In genomic region chr15:75714195-75714594, GRCh38 we compare ENCODE assay signal across 19 cellular contexts. TPM values are rescaled to one million over a fixed set of nuclear protein-coding genes. Genes with fewer than 3 reads are reported as not detected.
DNase-seq lines count a peak whose midpoint lies in the region; ATAC-seq and TF ChIP-seq lines count a peak whose summit lies in the region.
"Had no signal": no experiment of that assay in that cellular context is flagged by ENCODE, and none has a peak within 500 bp of the region (broad histone marks: within the 10 kb centered on the region; RNA-seq: fewer than 3 reads in every experiment).

No MANE protein-coding gene starts in this region.

- no peak for TF ChIP-seq POLR2A in esophagus muscularis mucosa (IDR thresholded peaks at IDR 0.05; ENCODE audit: low read depth)
- no peak for TF ChIP-seq POLR2A in sigmoid colon (IDR thresholded peaks at IDR 0.05)
- TF ChIP-seq POLR2A in tibial nerve (IDR thresholded peaks at IDR 0.05), result no peak

- H3K36me3 ChIP-seq in esophagus muscularis mucosa, result no peaks in the 10 kb centered on the region
- no peaks in the 10 kb centered on the region for H3K36me3 ChIP-seq in sigmoid colon
- H3K36me3 ChIP-seq in tibial nerve, result no peaks in the 10 kb centered on the region
- no peaks in the 10 kb centered on the region for H3K36me3 ChIP-seq in MG63
- H3K36me3 ChIP-seq: Peyer's patch, SJCRH30 had no signal

- H3K4me3 ChIP-seq in esophagus muscularis mucosa (no peak overlapping the region), sigmoid colon (no peak overlapping the region), tibial nerve (no peak overlapping the region), MG63 (no peak overlapping the region)
- H3K4me3 ChIP-seq: A549, Peyer's patch had no signal

- H3K27ac ChIP-seq in esophagus muscularis mucosa (replicated peaks in 1 of 4), result peak overlapping the region; percentile 95 to 98 (median 96)
- peak overlapping the region; percentile 94 to 100 (median 96) for H3K27ac ChIP-seq in sigmoid colon
- H3K27ac ChIP-seq in tibial nerve, result peak overlapping the region in 3 of 4 donors; percentile 96 to 98 (median 96)
- H3K27ac ChIP-seq: A549 had no signal

- TF ChIP-seq EP300 in esophagus muscularis mucosa (IDR thresholded peaks at IDR 0.05) (no peak), sigmoid colon (IDR thresholded peaks at IDR 0.05) (no peak), tibial nerve (IDR thresholded peaks at IDR 0.05) (no peak)

- ATAC-seq in GM21786 (IDR thresholded peaks at IDR 0.05; ENCODE audit: unreplicated experiment), result no peak
- ATAC-seq: A549 had no signal

- intact Hi-C loops in esophagus muscularis mucosa (cut with DNase I), result no loop called here
- intact Hi-C loops in sigmoid colon (cut with DNase I), result no loop called here

- peaks cover 53% of the 10 kb centered on the region for H3K4me1 Mint-ChIP-seq in HFFc6 (ENCODE audit: low read depth)
- H3K4me1 Mint-ChIP-seq: B cell had no signal

- H3K9me3 Mint-ChIP-seq in HFFc6, result no peaks in the 10 kb centered on the region
- H3K9me3 Mint-ChIP-seq: H9, IgD-negative memory B cell had no signal

- peaks cover 4% of the 10 kb centered on the region; the same call in 1 of the 2 replicates for H3K27me3 Mint-ChIP-seq in HFFc6 (ENCODE audit: insufficient read depth)

- no peak overlapping the region for H3K27ac Mint-ChIP-seq in HFFc6
- H3K27ac Mint-ChIP-seq: B cell, H9, IgD-negative memory B cell had no signal

- H3K27me3 ChIP-seq in esophagus muscularis mucosa (peaks cover 0 to 8% (median 0%) of the 10 kb centered on the region in 4 donors), sigmoid colon (no peaks in the 10 kb centered on the region), tibial nerve (no peaks in the 10 kb centered on the region), MG63 (no peaks in the 10 kb centered on the region)
- H3K27me3 ChIP-seq: Peyer's patch, SJCRH30 had no signal

- H3K4me3 Mint-ChIP-seq in HFFc6, result 0 out of 2 replicates have a peak overlapping the region, but pooled peaks have one; percentile 5
- H3K4me3 Mint-ChIP-seq: B cell, IgD-negative memory B cell had no signal

- H3K9me3 ChIP-seq in esophagus muscularis mucosa, result no peaks in the 10 kb centered on the region
- no peaks in the 10 kb centered on the region for H3K9me3 ChIP-seq in sigmoid colon
- H3K9me3 ChIP-seq in tibial nerve, result no peaks in the 10 kb centered on the region
- no peaks in the 10 kb centered on the region for H3K9me3 ChIP-seq in MG63
- H3K9me3 ChIP-seq: A549, Peyer's patch, SJCRH30 had no signal

- H3K4me1 ChIP-seq in esophagus muscularis mucosa (peaks cover 14 to 77% (median 67%) of the 10 kb centered on the region in 4 donors), sigmoid colon (peaks cover 0 to 66% (median 45%) of the 10 kb centered on the region in 4 donors), tibial nerve (peaks cover 0 to 69% (median 26%) of the 10 kb centered on the region in 4 donors)

- DNase-seq in HFFc6 (no peak), esophagus muscularis mucosa (ENCODE audit: extremely low spot score) (no peak), sigmoid colon (no peak), tibial nerve (ENCODE audit: low spot score in 2 of 2) (no peak), MG63 (no peak)
- no peak for DNase-seq in activated T-cell treated with anti-CD3 and anti-CD28 coated beads, Interleukin-2, amount 50 U/mL, for 48 hours
- DNase-seq: Karpas-422, NCI-H1694 treated with DMSO at 0.1 percent for 48 hours, NCI-H2081 treated with DMSO at 0.1 percent for 48 hours, NCI-H2171 treated with DMSO at 0.1 percent for 48 hours, Peyer's patch had no signal

- WGBS in esophagus muscularis mucosa, result 77% methylated on average over 3 of the region's 3 CpGs
- WGBS in sigmoid colon, 2 donors, result 84 to 85% methylated on average over 3 of the region's 3 CpGs
- 96 to 98% methylated on average over 3 of the region's 3 CpGs for WGBS in tibial nerve, 2 donors

- TF ChIP-seq CTCF in HFFc6 (IDR thresholded peaks at IDR 0.05), result no peak
- no peak for TF ChIP-seq CTCF in esophagus muscularis mucosa (IDR thresholded peaks at IDR 0.05)
- no peak for TF ChIP-seq CTCF in sigmoid colon (IDR thresholded peaks at IDR 0.05)
- TF ChIP-seq CTCF in tibial nerve (IDR thresholded peaks at IDR 0.05), result no peak

- peaks cover 5% of the 10 kb centered on the region; the same call in 1 of the 2 replicates for H3K36me3 Mint-ChIP-seq in HFFc6 (ENCODE audit: low read depth)
- H3K36me3 Mint-ChIP-seq: CD14-positive monocyte, IgD-negative memory B cell had no signal

RNA-seq across cellular contexts. Expression of gene CSPG4, which starts 1.5 kb away (rescaled TPM):
- total RNA-seq in HFFc6 (2021; fragmentation: NEBNext Ultra II Directional; extraction: Animal tissue kit (Norgen Biotek cat#: 25700)), result 100 to 1,000 TPM in 1 of 6 experiments, 10 to 100 TPM in 5; 81.2 to 111 (median 95.7) TPM
- 100 to 1,000 TPM; 133 to 386 (median 182) TPM for total RNA-seq in esophagus muscularis mucosa
- 100 to 1,000 TPM in 2 of 4 donors, 10 to 100 TPM in 2; 45.7 to 151 (median 93.9) TPM for total RNA-seq in sigmoid colon
- 1 to 10 TPM in 1 of 3 donors, under 1 TPM in 2; 0.23 to 8.4 (median 0.60) TPM for polyA plus RNA-seq in sigmoid colon
- 100 to 1,000 TPM; 100 to 132 (median 115) TPM for total RNA-seq in tibial nerve
- 13.4 and 19.6 TPM in 2 replicates for total RNA-seq in MG63 (2014; rRNA removed; shearing (Covaris generic); ENCODE audit: low replicate concordance)
- total RNA-seq: OCI-LY7 had no signal
- polyA plus RNA-seq: CD14-positive monocyte, IgD-negative memory B cell had no signal
